In the genomic region with DNA sequence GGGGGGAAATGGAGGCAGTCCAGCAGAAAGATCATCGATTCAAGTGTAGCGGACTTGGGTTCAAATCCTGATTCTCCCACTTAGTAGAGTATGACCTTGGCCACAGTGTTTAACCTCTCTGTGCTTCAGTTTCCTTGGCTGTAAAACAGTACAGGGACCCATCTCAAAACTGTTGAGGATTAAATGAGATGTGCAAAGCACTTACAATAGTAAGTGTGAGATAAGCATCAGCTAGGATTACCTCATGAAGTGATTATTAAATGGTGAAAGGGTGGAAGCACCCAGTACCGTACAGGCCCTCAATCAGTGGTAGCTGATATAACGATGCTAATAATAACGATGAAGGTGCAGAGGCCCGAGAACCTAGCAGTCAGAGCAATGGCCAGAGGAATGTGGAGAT, we compare ENCODE assay signal across 8 cellular contexts. TPM values are rescaled to one million over a fixed set of nuclear protein-coding genes. Genes with fewer than 3 reads are reported as not detected.
DNase-seq lines count a peak whose midpoint lies in the region; ATAC-seq, FAIRE-seq and TF ChIP-seq lines count a peak whose summit lies in the region.

No MANE protein-coding gene starts in this region.

- no peaks in the 10 kb centered on the region for H3K27me3 Mint-ChIP-seq in activated naive CD4-positive, alpha-beta T cell treated with anti-CD3 and anti-CD28 coated beads, Interleukin-2, amount 50 U/mL, for 24 hours
- H3K27me3 Mint-ChIP-seq in type B pancreatic cell, result no peaks in the 10 kb centered on the region

- H3K79me2 ChIP-seq in keratinocyte (ENCODE audit: control insufficient read depth, insufficient read depth, low read length), result no peaks in the 10 kb centered on the region

- no peaks in the 10 kb centered on the region for H4K20me1 ChIP-seq in keratinocyte (ENCODE audit: control insufficient read depth, extremely low read depth, insufficient read depth, low read length)

- H3K4me1 Mint-ChIP-seq in activated naive CD4-positive, alpha-beta T cell treated with anti-CD3 and anti-CD28 coated beads, Interleukin-2, amount 50 U/mL, for 24 hours, result peaks cover 50% of the 10 kb centered on the region
- peaks cover 7% of the 10 kb centered on the region for H3K4me1 Mint-ChIP-seq in type B pancreatic cell (ENCODE audit: unreplicated experiment)

- peak overlapping the region; percentile 99 for H3K27ac ChIP-seq in RWPE1
- peak overlapping the region; percentile 88 for H3K27ac ChIP-seq in keratinocyte (ENCODE audit: control insufficient read depth, insufficient read depth, low read length)

- H3K9me1 ChIP-seq in keratinocyte (ENCODE audit: control insufficient read depth, extremely low read depth, insufficient read depth, low read length), result no peaks in the 10 kb centered on the region

- CTCF ChIA-PET in RWPE1 (lab: Yijun Ruan, JAX), result interaction anchor here (0.8 to 1.6 kb wide), 6 partner anchors 40 to 220 kb away, joined by 3 to 12 read pairs (median 6); partner anchors contain the start of genes NCBP2L and TSC22D3

- no peaks in the 10 kb centered on the region for H3K27me3 ChIP-seq in keratinocyte (ENCODE audit: control insufficient read depth, extremely low read depth, insufficient read depth, low read length)

- no peak overlapping the region for H3K4me3 ChIP-seq in keratinocyte (ENCODE audit: control insufficient read depth in 2 of 3, extremely low read depth in 1 of 3, insufficient read depth in 2 of 3, low read depth in 1 of 3, low read length in 3 of 3)

- H3K4me1 ChIP-seq in keratinocyte (ENCODE audit: control insufficient read depth, extremely low read depth, insufficient read depth, low read length), result peaks cover 25% of the 10 kb centered on the region

- peak overlapping the region; percentile 52 for H3K4me2 ChIP-seq in keratinocyte (ENCODE audit: control insufficient read depth, extremely low read depth, insufficient read depth, low read depth, low read length)

- DNase-seq in activated naive CD4-positive, alpha-beta T cell treated with anti-CD3 and anti-CD28 coated beads, Interleukin-2, amount 50 U/mL, for 16 hours, result no peak
- DNase-seq in RWPE1 (ENCODE audit: low spot score), result no peak
- no peak for DNase-seq in keratinocyte (ENCODE audit: low read depth, low spot score)
- DNase-seq in type B pancreatic cell (ENCODE audit: extremely low spot score, unreplicated experiment), result no peak
- DNase-seq in NCI-H226, result no peak
- no peak for DNase-seq in GDM1 (lab: John Stamatoyannopoulos, UW)

- H3K9me3 Mint-ChIP-seq in activated naive CD4-positive, alpha-beta T cell treated with anti-CD3 and anti-CD28 coated beads, Interleukin-2, amount 50 U/mL, for 24 hours, result no peaks in the 10 kb centered on the region
- no peaks in the 10 kb centered on the region for H3K9me3 Mint-ChIP-seq in type B pancreatic cell

- TF ChIP-seq CTCF in RWPE1 (conservative IDR thresholded peaks at IDR 0.05; ENCODE audit: low read depth), result no peak
- no peak for TF ChIP-seq CTCF in keratinocyte (optimal IDR thresholded peaks at IDR 0.05 in 1 of 3, IDR thresholded peaks at IDR 0.05 in 1 of 3, conservative IDR thresholded peaks at IDR 0.05 in 1 of 3; ENCODE audit: extremely low read depth in 1 of 3, insufficient read depth in 2 of 3, low read length in 3 of 3)
- no peak for TF ChIP-seq CTCF in type B pancreatic cell (conservative IDR thresholded peaks at IDR 0.05)

- H3K27ac Mint-ChIP-seq in activated naive CD4-positive, alpha-beta T cell treated with anti-CD3 and anti-CD28 coated beads, Interleukin-2, amount 50 U/mL, for 24 hours, result peak overlapping the region; percentile 79
- H3K27ac Mint-ChIP-seq in type B pancreatic cell, result peak overlapping the region; percentile 72

- H3K9me3 ChIP-seq in keratinocyte (ENCODE audit: control insufficient read depth, low read depth, low read length), result no peaks in the 10 kb centered on the region

- no peak for ATAC-seq in GM21619 (IDR thresholded peaks at IDR 0.05; ENCODE audit: unreplicated experiment)

- peak overlapping the region; percentile 73 for H3K4me3 Mint-ChIP-seq in activated naive CD4-positive, alpha-beta T cell treated with anti-CD3 and anti-CD28 coated beads, Interleukin-2, amount 50 U/mL, for 24 hours
- H3K4me3 Mint-ChIP-seq in type B pancreatic cell, result peak overlapping the region; percentile 45

- POLR2A ChIA-PET in RWPE1 (lab: Yijun Ruan, JAX; ENCODE audit: low non-redundant PET), result interaction anchor here (1.5 kb wide), 1 partner anchor 39 kb away, joined by 5 read pairs; no protein-coding TSS in a partner anchor

- no peaks in the 10 kb centered on the region for H3K36me3 ChIP-seq in keratinocyte (ENCODE audit: control insufficient read depth in 2 of 2, extremely low read depth in 1 of 2, insufficient read depth in 2 of 2, low read length in 2 of 2)

- H3K36me3 Mint-ChIP-seq in activated naive CD4-positive, alpha-beta T cell treated with anti-CD3 and anti-CD28 coated beads, Interleukin-2, amount 50 U/mL, for 24 hours, result no peaks in the 10 kb centered on the region
- H3K36me3 Mint-ChIP-seq in type B pancreatic cell, result no peaks in the 10 kb centered on the region

- no peak overlapping the region for H2AFZ ChIP-seq in keratinocyte (ENCODE audit: control insufficient read depth, low read length)

- H3K9ac ChIP-seq in keratinocyte (ENCODE audit: control insufficient read depth, extremely low read depth, insufficient read depth, low read length), result peak overlapping the region; percentile 91

- FAIRE-seq in keratinocyte (lab: Jason Lieb, UNC), result no peak

- dilution Hi-C loops in keratinocyte (cut with MboI; ENCODE audit: extremely low pct_ligation_motif_present, low sequenced_read_pairs), result no loop called here

RNA-seq across cellular contexts. Expression of gene PRPS1, which starts 45.1 kb away (rescaled TPM):
- polyA plus RNA-seq in keratinocyte, result 34.0 to 48.4 TPM (median 39.5 TPM) in 3 replicates
- polyA plus RNA-seq in keratinocyte (2011; ENCODE audit: low read depth), result 7.4 TPM
- 37.6 and 41.7 TPM in 2 replicates for polyA plus RNA-seq in keratinocyte (2011; cell fraction: cytosol; rRNA removed)
- 29.2 and 29.8 TPM in 2 replicates for polyA plus RNA-seq in keratinocyte (2011; cell fraction: nucleus; rRNA removed)
- polyA plus RNA-seq in keratinocyte (2012; ENCODE audit: low replicate concordance), result 15.0 and 27.8 TPM in 2 replicates
- 19.1 to 39.9 TPM (median 29.5 TPM) in 3 replicates for polyA minus RNA-seq in keratinocyte
- 22.3 TPM for polyA minus RNA-seq in keratinocyte (2011; cell fraction: cytosol; rRNA and poly(A)+ RNA removed)
- polyA minus RNA-seq in keratinocyte (2011; cell fraction: nucleus; rRNA and poly(A)+ RNA removed), result 11.9 and 16.4 TPM in 2 replicates
- 22.6 and 45.1 TPM in 2 replicates for total RNA-seq in type B pancreatic cell (ENCODE audit: low replicate concordance)
